Comparison of ENCODE assay signal across 8 cellular contexts in the genomic region with DNA sequence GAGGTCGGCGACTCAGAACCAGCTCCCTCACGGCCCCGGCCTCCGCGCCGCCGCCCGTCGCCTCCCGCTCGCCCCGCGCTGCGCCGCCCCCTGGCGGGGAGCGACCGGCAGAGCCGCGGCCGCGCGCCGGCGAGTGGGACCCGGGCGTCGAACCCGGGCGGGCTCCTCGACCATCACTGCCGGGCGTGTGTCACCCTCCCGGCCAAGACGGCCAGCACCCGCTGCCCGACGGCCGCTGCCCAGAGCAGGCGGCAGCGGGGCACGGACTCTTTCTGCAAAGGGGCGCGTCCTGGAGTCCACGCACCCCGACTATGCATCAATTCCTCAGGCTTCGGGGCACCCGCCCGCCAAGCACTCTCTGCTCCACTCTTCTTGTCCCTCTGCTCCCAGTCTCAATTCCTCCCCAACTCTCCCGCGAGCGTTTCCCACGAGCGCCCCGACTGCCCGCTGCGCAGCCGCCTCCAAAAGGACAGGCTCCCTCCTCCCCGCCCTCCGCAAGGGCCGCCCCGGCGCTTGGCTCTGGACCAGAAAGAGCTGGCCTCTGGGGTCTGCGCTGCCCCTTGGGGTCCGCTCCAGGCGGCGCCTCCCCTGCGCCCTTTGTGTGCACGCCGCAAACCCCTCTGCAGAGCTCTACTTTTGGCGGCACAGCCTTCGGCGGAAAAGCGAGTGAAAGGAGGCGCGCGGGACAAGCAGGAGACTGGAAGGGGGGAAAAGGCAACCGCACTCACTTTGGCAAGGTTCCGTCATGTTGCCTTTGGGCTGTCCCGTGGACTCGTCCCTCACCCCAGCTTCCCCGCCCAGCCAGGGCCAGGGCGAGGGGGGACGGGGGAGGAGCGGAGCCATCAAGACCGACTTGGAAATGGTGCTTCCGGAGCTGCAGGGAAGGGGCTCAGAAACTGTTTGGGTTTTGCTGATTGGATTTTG. TPM values are rescaled to one million over a fixed set of nuclear protein-coding genes. Genes with fewer than 3 reads are reported as not detected.
DNase-seq lines count a peak whose midpoint lies in the region; ATAC-seq, FAIRE-seq and TF ChIP-seq lines count a peak whose summit lies in the region.

No MANE protein-coding gene starts in this region.

- ATAC-seq in GM19395 (IDR thresholded peaks at IDR 0.05; ENCODE audit: unreplicated experiment), result peak; percentile 50
- ATAC-seq in HG03457 (IDR thresholded peaks at IDR 0.05; ENCODE audit: unreplicated experiment), result peak; percentile 63
- peak; percentile 77 for ATAC-seq in Right ventricle myocardium inferior
- ATAC-seq in pancreas, result peak; percentile 49 to 75 (median 66)

- no peaks in the 10 kb centered on the region for H3K9me3 ChIP-seq in pancreas

- no peaks in the 10 kb centered on the region for H3K36me3 ChIP-seq in pancreas

- 0 to 1% methylated on average over 83 to 88 of the region's 88 CpGs for WGBS in pancreas, 2 donors

- H3K27ac Mint-ChIP-seq in activated naive CD8-positive, alpha-beta T cell treated with anti-CD3 and anti-CD28 coated beads for 36 hours, result no peak overlapping the region

- H3K27me3 Mint-ChIP-seq in activated naive CD8-positive, alpha-beta T cell treated with anti-CD3 and anti-CD28 coated beads for 36 hours, result peaks cover 27% of the 10 kb centered on the region

- peak in 3 of 4 donors; percentile 23 to 41 (median 29) for TF ChIP-seq CTCF in pancreas (IDR thresholded peaks at IDR 0.05)

- peaks cover 6 to 18% (median 11%) of the 10 kb centered on the region in 3 donors for H3K4me1 ChIP-seq in pancreas

- DNase-seq in COLO668 (lab: John Stamatoyannopoulos, UW; ENCODE audit: unreplicated experiment) (peak; percentile 89), SK-N-DZ (ENCODE audit: low spot score) (peak; percentile 46), Right ventricle myocardium inferior (ENCODE audit: missing footprints) (peak; percentile 82), pancreas (peak; percentile 52 to 90 (median 70)), ureter (ENCODE audit: low spot score) (peak; percentile 78)
- DNase-seq in activated naive CD8-positive, alpha-beta T cell treated with anti-CD3 and anti-CD28 coated beads for 36 hours, result peak; percentile 76

- peak overlapping the region; percentile 47 to 82 (median 54) for H3K4me3 ChIP-seq in pancreas

- no peak for FAIRE-seq in pancreas (lab: Jason Lieb, UNC)

- peak overlapping the region; percentile 73 to 89 (median 82) for H3K27ac ChIP-seq in pancreas

- H3K36me3 Mint-ChIP-seq in activated naive CD8-positive, alpha-beta T cell treated with anti-CD3 and anti-CD28 coated beads for 36 hours, result no peaks in the 10 kb centered on the region

- intact Hi-C loops in Right ventricle myocardium inferior (cut with DNase I), result loop anchor here (2.0 to 10.0 kb wide), 3 partner anchors 69 to 423 kb away; no protein-coding TSS in a partner anchor
- intact Hi-C loops in pancreas (cut with DNase I), result loop anchor here in 2 of 3 donors (5.0 to 10.0 kb wide), 3 partner anchors 63 to 420 kb away; no protein-coding TSS in a partner anchor

- peaks cover 18% of the 10 kb centered on the region for H3K4me1 Mint-ChIP-seq in activated naive CD8-positive, alpha-beta T cell treated with anti-CD3 and anti-CD28 coated beads for 36 hours

- peak overlapping the region; percentile 77 for H3K4me3 Mint-ChIP-seq in activated naive CD8-positive, alpha-beta T cell treated with anti-CD3 and anti-CD28 coated beads for 36 hours

- H3K27me3 ChIP-seq in pancreas, result no peaks in the 10 kb centered on the region

- H3K9me3 Mint-ChIP-seq in activated naive CD8-positive, alpha-beta T cell treated with anti-CD3 and anti-CD28 coated beads for 36 hours, result no peaks in the 10 kb centered on the region

RNA-seq across cellular contexts. Expression of a gene that starts 1.1 kb away (rescaled TPM):
- 2.5 TPM in 2 replicates for polyA plus RNA-seq in SK-N-DZ (2014; cell fraction: cytosol; rRNA removed)
- polyA plus RNA-seq in SK-N-DZ (2014; cell fraction: nucleus; rRNA removed), result 3.9 and 4.9 TPM in 2 replicates
- not detected for total RNA-seq in activated naive CD8-positive, alpha-beta T cell treated with anti-CD3 and anti-CD28 coated beads for 36 hours
- total RNA-seq in Right ventricle myocardium inferior (7.4 TPM), pancreas (10 to 100 TPM; 13.1 to 34.4 (median 21.0) TPM), ureter (74.4 TPM)
- polyA plus RNA-seq in pancreas, result 10 to 100 TPM in 1 of 2 donors, 1 to 10 TPM in 1; 5.8 to 19.3 TPM

Comparison
In these comparisons a context has a peak if more than half of its experiments do, and no peak if none do; other contexts are left out.
1. Peak in every context shown above with its lines: DNase-seq, ATAC-seq, H3K4me3 ChIP-seq and H3K27ac ChIP-seq.